In genomic region chr1:180231506-180232420, GRCh38 we compare ENCODE assay signal across 8 cellular contexts. TPM values are rescaled to one million over a fixed set of nuclear protein-coding genes. Genes with fewer than 3 reads are reported as not detected.
DNase-seq lines count a peak whose midpoint lies in the region; ATAC-seq and TF ChIP-seq lines count a peak whose summit lies in the region.

No MANE protein-coding gene starts in this region.

- H3K4me3 ChIP-seq in GM06990 (replicated peaks; ENCODE audit: low read depth, low read length) (peak overlapping the region; percentile 65), astrocyte of the spinal cord (ENCODE audit: low read depth, low read length) (peak overlapping the region; percentile 34), left lung (peak overlapping the region; percentile 44 to 61)

- peak overlapping the region; percentile 78 for H3K27ac Mint-ChIP-seq in type B pancreatic cell

- peaks cover 92% of the 10 kb centered on the region for H3K27me3 Mint-ChIP-seq in type B pancreatic cell

- H3K27me3 ChIP-seq in GM06990 (replicated peaks; ENCODE audit: control insufficient read depth, insufficient read depth, low read length) (peaks cover 8% of the 10 kb centered on the region), left lung (peaks cover 98 to 100% of the 10 kb centered on the region in 2 donors)

- intact Hi-C loops in left lung (cut with DNase I) = no loop called here

- no peaks in the 10 kb centered on the region for H3K36me3 Mint-ChIP-seq in type B pancreatic cell

- peaks cover 14% of the 10 kb centered on the region for H3K4me1 Mint-ChIP-seq in type B pancreatic cell (ENCODE audit: unreplicated experiment)

- H3K4me3 Mint-ChIP-seq in type B pancreatic cell = peak overlapping the region; percentile 86

- in situ Hi-C loops in astrocyte of the spinal cord (cut with HindIII; ENCODE audit: low sequenced_read_pairs) = no loop called here

- TF ChIP-seq CTCF in GM06990 (IDR thresholded peaks at IDR 0.05; ENCODE audit: insufficient read depth, low read length, poor library complexity, severe bottlenecking) = peak; percentile 37
- TF ChIP-seq CTCF in astrocyte of the spinal cord (IDR thresholded peaks at IDR 0.05; ENCODE audit: low read depth, low read length) = no peak
- TF ChIP-seq CTCF in left lung (IDR thresholded peaks at IDR 0.05) = no peak
- TF ChIP-seq CTCF in type B pancreatic cell (conservative IDR thresholded peaks at IDR 0.05) = no peak

- H3K9me3 Mint-ChIP-seq in type B pancreatic cell = no peaks in the 10 kb centered on the region

- peaks cover 21 to 72% of the 10 kb centered on the region in 2 donors for H3K4me1 ChIP-seq in left lung

- H3K36me3 ChIP-seq in GM06990 (ENCODE audit: control insufficient read depth, insufficient read depth, low read length) (no peaks in the 10 kb centered on the region), left lung (no peaks in the 10 kb centered on the region)

- H3K27ac ChIP-seq in left lung = no peak overlapping the region

- ATAC-seq in left lung = peak; percentile 15
- ATAC-seq in HG02870 (IDR thresholded peaks at IDR 0.05; ENCODE audit: unreplicated experiment) = no peak

- H3K9me3 ChIP-seq in left lung = no peaks in the 10 kb centered on the region

- DNase-seq in A172 (ENCODE audit: low spot score) (peak; percentile 78), GM06990 (ENCODE audit: extremely low read depth, insufficient read length) (peak; percentile 52), NCI-H774 (lab: John Stamatoyannopoulos, UW) (peak; percentile 9), astrocyte of the spinal cord (ENCODE audit: low read depth, low spot score) (peak; percentile 43), left lung (peak in 1 of 2 donors; percentile 81), type B pancreatic cell (ENCODE audit: extremely low spot score, unreplicated experiment) (no peak), medulla oblongata (ENCODE audit: extremely low spot score) (no peak)

RNA-seq across cellular contexts. Expression of gene LHX4, which starts 1.7 kb away (rescaled TPM):
- 0.31 and 0.34 TPM in 2 replicates for total RNA-seq in A172 (2014; rRNA removed; shearing (Covaris generic))
- total RNA-seq in left lung (under 1 TPM; 0.03 to 0.08 TPM), type B pancreatic cell (ENCODE audit: low replicate concordance) (0.22 and 0.38 TPM in 2 replicates)

Comparison
In these comparisons a context has a peak if more than half of its experiments do, and no peak if none do; other contexts are left out.
1. DNase-seq: peak in A172 (single experiment), GM06990 (single experiment), NCI-H774 (single experiment) and astrocyte of the spinal cord (single experiment); none in type B pancreatic cell (single experiment) and medulla oblongata (single experiment).
2. Peak in every context shown above with its lines, with median percentiles within 50 percentile points of each other: H3K4me3 ChIP-seq.